32 cellular contexts compared by ENCODE assay signal in genomic region chr12:68094195-68094594, GRCh38.
"Had no signal": no experiment of that assay in that cellular context is flagged by ENCODE, and none has a peak within 500 bp of the region (broad histone marks: within the 10 kb centered on the region; RNA-seq: fewer than 3 reads in every experiment).

No MANE protein-coding gene starts in this region.

- H3K4me3 Mint-ChIP-seq: activated B cell treated with CpG ODN at 0.5 μM for 24 hours; activated CD4-positive, alpha-beta memory T cell treated with anti-CD3 and anti-CD28 coated beads for 36 hours; activated CD4-positive, alpha-beta T cell treated with anti-CD3 and anti-CD28 coated beads, Interleukin-2, amount 10 ng/mL, durations not matched to agents 24 days and 14 days; activated CD8-positive, alpha-beta T cell treated with anti-CD3 and anti-CD28 coated beads for 36 hours; activated naive CD4-positive, alpha-beta T cell treated with anti-CD3 and anti-CD28 coated beads, Interleukin-2, amount 10 ng/mL, durations not matched to agents 7 days and 5 days; activated naive CD4-positive, alpha-beta T cell treated with anti-CD3 and anti-CD28 coated beads, Interleukin-2, amount 50 U/mL, for 24 hours; activated naive CD8-positive, alpha-beta T cell; activated naive CD8-positive, alpha-beta T cell treated with anti-CD3 and anti-CD28 coated beads, Interleukin-2, amount 10 ng/mL, durations not matched to agents 7 days and 5 days; activated naive CD8-positive, alpha-beta T cell treated with anti-CD3 and anti-CD28 coated beads, Interleukin-2, amount 50 U/mL, for 24 hours; activated T-cell treated with anti-CD3 and anti-CD28 coated beads, Interleukin-2, amount 50 U/mL, for 4 hours; activated T-cell treated with anti-CD3 and anti-CD28 coated beads, Interleukin-2, amount 50 U/mL, for 72 hours; brain; central memory CD8-positive, alpha-beta T cell; T-helper 1 cell treated with Interleukin-12 subunit alpha and Interleukin-12 subunit beta and Interleukin-4 antibody, amounts not matched to agents 30 μg/mL and 1 μg/mL, for 36 hours; T-helper 2 cell treated with Interferon-gamma antibody and Interleukin-4, amounts not matched to agents 5 μg/mL and 100 μg/mL, for 36 hours had no signal

- H3K4me3 ChIP-seq: ascending aorta, cardiac muscle cell had no signal

- ATAC-seq: activated CD8-positive, alpha-beta T cell treated with anti-CD3 and anti-CD28 coated beads for 36 hours; activated naive CD8-positive, alpha-beta T cell treated with anti-CD3 and anti-CD28 coated beads, Interleukin-2, amount 50 U/mL, for 24 hours; activated T-cell treated with anti-CD3 and anti-CD28 coated beads, Interleukin-2, amount 50 U/mL, for 4 hours had no signal

- DNase-seq: activated B cell treated with CpG ODN at 0.5 μM for 24 hours; activated CD4-positive, alpha-beta memory T cell treated with anti-CD3 and anti-CD28 coated beads for 36 hours; activated CD4-positive, alpha-beta T cell treated with anti-CD3 and anti-CD28 coated beads for 4 hours; activated CD4-positive, alpha-beta T cell treated with anti-CD3 and anti-CD28 coated beads, Interleukin-2, amount 10 ng/mL, durations not matched to agents 24 days and 14 days; activated CD4-positive, alpha-beta T cell treated with anti-CD3 and anti-CD28 coated beads, Interleukin-2, amount 50 U/mL, for 1 hour; activated CD4-positive, alpha-beta T cell treated with anti-CD3 and anti-CD28 coated beads, Interleukin-2, amount 50 U/mL, for 4 hours; activated CD4-positive, CD25-positive, alpha-beta regulatory T cell treated with anti-CD3 and anti-CD28 coated beads, Interleukin-2, amount 50 U/mL, for 72 hours; activated CD8-positive, alpha-beta T cell treated with anti-CD3 and anti-CD28 coated beads for 36 hours; activated effector memory CD4-positive, alpha-beta T cell treated with Interleukin-2 at 50 U/mL for 16 hours; activated gamma-delta T cell; activated naive CD4-positive, alpha-beta T cell treated with anti-CD3 and anti-CD28 coated beads, Interleukin-2, amount 10 ng/mL, durations not matched to agents 7 days and 5 days; activated naive CD4-positive, alpha-beta T cell treated with Interleukin-2 at 50 U/mL for 16 hours; activated naive CD8-positive, alpha-beta T cell treated with anti-CD3 and anti-CD28 coated beads, Interleukin-2, amount 10 ng/mL, durations not matched to agents 7 days and 5 days; activated naive CD8-positive, alpha-beta T cell treated with anti-CD3 and anti-CD28 coated beads, Interleukin-2, amount 50 U/mL, for 24 hours; activated T-cell treated with anti-CD3 and anti-CD28 coated beads for 4 hours; activated T-cell treated with anti-CD3 and anti-CD28 coated beads, Interleukin-2, amount 50 U/mL, for 1 hour; activated T-cell treated with anti-CD3 and anti-CD28 coated beads, Interleukin-2, amount 50 U/mL, for 4 hours; activated T-cell treated with anti-CD3 and anti-CD28 coated beads, Interleukin-2, amount 50 U/mL, for 72 hours; amygdala; anterior cingulate cortex; T-helper 1 cell; T-helper 2 cell; T-helper 9 cell had no signal

- H3K36me3 Mint-ChIP-seq: brain had no signal

- H3K27me3 Mint-ChIP-seq: activated B cell treated with CpG ODN at 0.5 μM for 24 hours; activated CD4-positive, alpha-beta memory T cell treated with anti-CD3 and anti-CD28 coated beads for 36 hours; activated CD4-positive, alpha-beta T cell treated with anti-CD3 and anti-CD28 coated beads, Interleukin-2, amount 10 ng/mL, durations not matched to agents 24 days and 14 days; activated CD8-positive, alpha-beta T cell treated with anti-CD3 and anti-CD28 coated beads for 36 hours; activated naive CD4-positive, alpha-beta T cell treated with anti-CD3 and anti-CD28 coated beads, Interleukin-2, amount 10 ng/mL, durations not matched to agents 7 days and 5 days; activated naive CD4-positive, alpha-beta T cell treated with anti-CD3 and anti-CD28 coated beads, Interleukin-2, amount 50 U/mL, for 24 hours; activated naive CD8-positive, alpha-beta T cell; activated naive CD8-positive, alpha-beta T cell treated with anti-CD3 and anti-CD28 coated beads, Interleukin-2, amount 10 ng/mL, durations not matched to agents 7 days and 5 days; brain; central memory CD8-positive, alpha-beta T cell had no signal

- H3K27ac Mint-ChIP-seq: activated B cell treated with CpG ODN at 0.5 μM for 24 hours; activated CD4-positive, alpha-beta memory T cell treated with anti-CD3 and anti-CD28 coated beads for 36 hours; activated CD4-positive, alpha-beta T cell treated with anti-CD3 and anti-CD28 coated beads, Interleukin-2, amount 10 ng/mL, durations not matched to agents 24 days and 14 days; activated CD8-positive, alpha-beta T cell treated with anti-CD3 and anti-CD28 coated beads for 36 hours; activated naive CD4-positive, alpha-beta T cell treated with anti-CD3 and anti-CD28 coated beads, Interleukin-2, amount 10 ng/mL, durations not matched to agents 7 days and 5 days; activated naive CD4-positive, alpha-beta T cell treated with anti-CD3 and anti-CD28 coated beads, Interleukin-2, amount 50 U/mL, for 24 hours; activated naive CD8-positive, alpha-beta T cell; activated naive CD8-positive, alpha-beta T cell treated with anti-CD3 and anti-CD28 coated beads, Interleukin-2, amount 10 ng/mL, durations not matched to agents 7 days and 5 days; activated T-cell treated with anti-CD3 and anti-CD28 coated beads, Interleukin-2, amount 50 U/mL, for 72 hours; activated T-helper 2 cell treated with anti-CD3 and anti-CD28 coated beads, Interferon-gamma antibody, Interleukin-2, Interleukin-4, amounts not matched to agents 10 μg/mL and 5 μg/mL and 100 μg/mL, durations not matched to agents 14 hours and 24 hours and 36 hours; brain; T-helper 1 cell treated with Interleukin-12 subunit alpha and Interleukin-12 subunit beta and Interleukin-4 antibody, amounts not matched to agents 30 μg/mL and 1 μg/mL, for 36 hours; T-helper 2 cell treated with Interferon-gamma antibody and Interleukin-4, amounts not matched to agents 5 μg/mL and 100 μg/mL, for 36 hours had no signal

- H3K4me1 Mint-ChIP-seq: activated B cell treated with CpG ODN at 0.5 μM for 24 hours; activated naive CD4-positive, alpha-beta T cell treated with anti-CD3 and anti-CD28 coated beads, Interleukin-2, amount 10 ng/mL, durations not matched to agents 7 days and 5 days; activated naive CD4-positive, alpha-beta T cell treated with anti-CD3 and anti-CD28 coated beads, Interleukin-2, amount 50 U/mL, for 24 hours; activated naive CD8-positive, alpha-beta T cell treated with anti-CD3 and anti-CD28 coated beads, Interleukin-2, amount 10 ng/mL, durations not matched to agents 7 days and 5 days; brain had no signal
